8 cellular contexts compared by ENCODE assay signal in the genomic region with DNA sequence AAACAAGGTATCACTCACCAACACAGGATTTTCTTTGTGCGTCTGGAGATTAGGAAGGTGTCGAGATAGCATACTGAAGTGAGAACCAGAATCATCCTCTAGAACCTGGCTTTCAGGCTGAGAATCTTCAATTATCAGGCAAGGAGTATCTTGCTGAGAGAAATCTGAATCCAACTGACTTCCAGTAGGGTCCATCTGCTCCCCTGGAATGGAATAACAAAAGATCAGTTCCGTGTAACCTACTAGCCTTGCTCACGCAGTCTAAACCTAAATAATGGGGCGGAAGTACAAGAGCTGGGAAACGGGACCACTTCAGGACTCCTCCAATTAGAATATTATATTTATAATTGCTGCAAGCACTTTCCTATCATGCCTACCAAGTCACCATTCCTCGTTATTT. TPM values are rescaled to one million over a fixed set of nuclear protein-coding genes. Genes with fewer than 3 reads are reported as not detected.
DNase-seq lines count a peak whose midpoint lies in the region; ATAC-seq, FAIRE-seq and TF ChIP-seq lines count a peak whose summit lies in the region.

No MANE protein-coding gene starts in this region.

- no peak for ATAC-seq in activated T-cell treated with anti-CD3 and anti-CD28 coated beads, Interleukin-2, amount 50 U/mL, for 72 hours (replicated peaks in 1 of 2)

- FAIRE-seq in RCC 7860 (lab: Jason Lieb, UNC) = no peak

- H3K36me3 ChIP-seq in adipocyte (ENCODE audit: control insufficient read depth, insufficient read depth, low read length, severe bottlenecking) = peaks cover 30% of the 10 kb centered on the region
- peaks cover 0 to 3% (median 3%) of the 10 kb centered on the region in 4 donors for H3K36me3 ChIP-seq in liver (ENCODE audit: control insufficient read depth in 4 of 4, insufficient read depth in 3 of 4, low read depth in 1 of 4, low read length in 3 of 4)
- peaks cover 0 to 36% (median 0%) of the 10 kb centered on the region in 3 donors for H3K36me3 ChIP-seq in tibial nerve

- peaks cover 27% of the 10 kb centered on the region for H3K4me1 Mint-ChIP-seq in activated T-cell treated with anti-CD3 and anti-CD28 coated beads, Interleukin-2, amount 50 U/mL, for 72 hours (ENCODE audit: low read depth)

- no peak for DNase-seq in activated T-cell treated with anti-CD3 and anti-CD28 coated beads, Interleukin-2, amount 50 U/mL, for 72 hours
- DNase-seq in activated T-cell treated with anti-CD3 and anti-CD28 coated beads, Interleukin-2, amount 50 U/mL, for 48 hours = no peak
- DNase-seq in adipocyte (ENCODE audit: low read depth) (peak; percentile 56), tibial nerve (ENCODE audit: low spot score in 2 of 2) (no peak), NCI-H510A (lab: John Stamatoyannopoulos, UW) (no peak), RCC 7860 (ENCODE audit: low spot score) (no peak), occipital lobe (lab: John Stamatoyannopoulos, UW) (no peak)

- H3K9me3 Mint-ChIP-seq in activated T-cell treated with anti-CD3 and anti-CD28 coated beads, Interleukin-2, amount 50 U/mL, for 72 hours = no peaks in the 10 kb centered on the region

- peak overlapping the region; percentile 87 to 90 for H3K4me3 Mint-ChIP-seq in activated T-cell treated with anti-CD3 and anti-CD28 coated beads, Interleukin-2, amount 50 U/mL, for 72 hours

- H3K9me3 ChIP-seq in adipocyte (ENCODE audit: control insufficient read depth, low read length) (no peaks in the 10 kb centered on the region), liver (ENCODE audit: control insufficient read depth in 4 of 4, low read length in 3 of 4) (no peaks in the 10 kb centered on the region), tibial nerve (no peaks in the 10 kb centered on the region)

- 22% methylated on average over 7 of the region's 7 CpGs for whole genome bisulfite sequencing in liver
- 9 to 16% methylated on average over 7 of the region's 7 CpGs for WGBS in tibial nerve, 2 donors

- H3K4me3 ChIP-seq in adipocyte (ENCODE audit: low read length) = peak overlapping the region; percentile 96
- peak overlapping the region; percentile 78 to 99 (median 96) for H3K4me3 ChIP-seq in liver (ENCODE audit: low read depth in 1 of 3, low read length in 3 of 3)
- peak overlapping the region; percentile 70 to 80 (median 74) for H3K4me3 ChIP-seq in tibial nerve

- no peak for TF ChIP-seq RAD21 in liver (IDR thresholded peaks at IDR 0.05)

- TF ChIP-seq CTCF in liver (IDR thresholded peaks at IDR 0.05; ENCODE audit: low read depth, low read length, missing input control) (no peak), tibial nerve (IDR thresholded peaks at IDR 0.05) (no peak)

- no peak for TF ChIP-seq POLR2A in tibial nerve (IDR thresholded peaks at IDR 0.05)

- H3K4me1 ChIP-seq in adipocyte (ENCODE audit: control insufficient read depth, insufficient read depth, low read length) = peaks cover 28% of the 10 kb centered on the region
- H3K4me1 ChIP-seq in liver (ENCODE audit: control insufficient read depth in 4 of 4, insufficient read depth in 4 of 4, low read length in 3 of 4) = peaks cover 0 to 9% (median 4%) of the 10 kb centered on the region in 4 donors
- peaks cover 0 to 37% (median 2%) of the 10 kb centered on the region in 4 donors for H3K4me1 ChIP-seq in tibial nerve

- TF ChIP-seq EP300 in tibial nerve (IDR thresholded peaks at IDR 0.05) = no peak

- H3K27me3 ChIP-seq in adipocyte (replicated peaks; ENCODE audit: control insufficient read depth, insufficient read depth, low read length) (no peaks in the 10 kb centered on the region), liver (ENCODE audit: control insufficient read depth in 4 of 4, insufficient read depth in 4 of 4, low read length in 3 of 4) (no peaks in the 10 kb centered on the region), tibial nerve (no peaks in the 10 kb centered on the region)

- H3K36me3 Mint-ChIP-seq in activated T-cell treated with anti-CD3 and anti-CD28 coated beads, Interleukin-2, amount 50 U/mL, for 72 hours (ENCODE audit: insufficient read depth in 2 of 2) = peaks cover 3 to 5% of the 10 kb centered on the region in 2 donors

- H3K27ac ChIP-seq in liver (ENCODE audit: low read depth in 1 of 2, low read length in 2 of 2) (peak overlapping the region in 1 of 2 donors; percentile 73), tibial nerve (peak overlapping the region; percentile 80 to 91 (median 86))

- no peaks in the 10 kb centered on the region for H3K27me3 Mint-ChIP-seq in activated T-cell treated with anti-CD3 and anti-CD28 coated beads, Interleukin-2, amount 50 U/mL, for 72 hours (ENCODE audit: low read depth)

- H3K9ac ChIP-seq in adipocyte (ENCODE audit: low read length) = peak overlapping the region; percentile 86
- H3K9ac ChIP-seq in liver (ENCODE audit: low read depth in 1 of 2, low read length in 2 of 2) = peak overlapping the region in 1 of 2 donors; percentile 60

- H3K27ac Mint-ChIP-seq in activated T-cell treated with anti-CD3 and anti-CD28 coated beads, Interleukin-2, amount 50 U/mL, for 72 hours = peak overlapping the region; percentile 89

TF ChIP-seq in liver, 16 proteins besides CTCF, POLR2A, EP300 and RAD21:
- TF ChIP-seq HNF4A (conservative IDR thresholded peaks at IDR 0.05) = no peak
- no peak for TF ChIP-seq JUND (IDR thresholded peaks at IDR 0.05)
- TF ChIP-seq, protein P1, sequence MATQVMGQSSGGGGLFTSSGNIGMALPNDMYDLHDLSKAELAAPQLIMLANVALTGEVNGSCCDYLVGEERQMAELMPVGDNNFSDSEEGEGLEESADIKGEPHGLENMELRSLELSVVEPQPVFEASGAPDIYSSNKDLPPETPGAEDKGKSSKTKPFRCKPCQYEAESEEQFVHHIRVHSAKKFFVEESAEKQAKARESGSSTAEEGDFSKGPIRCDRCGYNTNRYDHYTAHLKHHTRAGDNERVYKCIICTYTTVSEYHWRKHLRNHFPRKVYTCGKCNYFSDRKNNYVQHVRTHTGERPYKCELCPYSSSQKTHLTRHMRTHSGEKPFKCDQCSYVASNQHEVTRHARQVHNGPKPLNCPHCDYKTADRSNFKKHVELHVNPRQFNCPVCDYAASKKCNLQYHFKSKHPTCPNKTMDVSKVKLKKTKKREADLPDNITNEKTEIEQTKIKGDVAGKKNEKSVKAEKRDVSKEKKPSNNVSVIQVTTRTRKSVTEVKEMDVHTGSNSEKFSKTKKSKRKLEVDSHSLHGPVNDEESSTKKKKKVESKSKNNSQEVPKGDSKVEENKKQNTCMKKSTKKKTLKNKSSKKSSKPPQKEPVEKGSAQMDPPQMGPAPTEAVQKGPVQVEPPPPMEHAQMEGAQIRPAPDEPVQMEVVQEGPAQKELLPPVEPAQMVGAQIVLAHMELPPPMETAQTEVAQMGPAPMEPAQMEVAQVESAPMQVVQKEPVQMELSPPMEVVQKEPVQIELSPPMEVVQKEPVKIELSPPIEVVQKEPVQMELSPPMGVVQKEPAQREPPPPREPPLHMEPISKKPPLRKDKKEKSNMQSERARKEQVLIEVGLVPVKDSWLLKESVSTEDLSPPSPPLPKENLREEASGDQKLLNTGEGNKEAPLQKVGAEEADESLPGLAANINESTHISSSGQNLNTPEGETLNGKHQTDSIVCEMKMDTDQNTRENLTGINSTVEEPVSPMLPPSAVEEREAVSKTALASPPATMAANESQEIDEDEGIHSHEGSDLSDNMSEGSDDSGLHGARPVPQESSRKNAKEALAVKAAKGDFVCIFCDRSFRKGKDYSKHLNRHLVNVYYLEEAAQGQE (IDR thresholded peaks at IDR 0.05) = no peak
- TF ChIP-seq HNF4G (IDR thresholded peaks at IDR 0.05) = no peak
- TF ChIP-seq FOXA2 (IDR thresholded peaks at IDR 0.05) = no peak
- TF ChIP-seq, protein P2, sequence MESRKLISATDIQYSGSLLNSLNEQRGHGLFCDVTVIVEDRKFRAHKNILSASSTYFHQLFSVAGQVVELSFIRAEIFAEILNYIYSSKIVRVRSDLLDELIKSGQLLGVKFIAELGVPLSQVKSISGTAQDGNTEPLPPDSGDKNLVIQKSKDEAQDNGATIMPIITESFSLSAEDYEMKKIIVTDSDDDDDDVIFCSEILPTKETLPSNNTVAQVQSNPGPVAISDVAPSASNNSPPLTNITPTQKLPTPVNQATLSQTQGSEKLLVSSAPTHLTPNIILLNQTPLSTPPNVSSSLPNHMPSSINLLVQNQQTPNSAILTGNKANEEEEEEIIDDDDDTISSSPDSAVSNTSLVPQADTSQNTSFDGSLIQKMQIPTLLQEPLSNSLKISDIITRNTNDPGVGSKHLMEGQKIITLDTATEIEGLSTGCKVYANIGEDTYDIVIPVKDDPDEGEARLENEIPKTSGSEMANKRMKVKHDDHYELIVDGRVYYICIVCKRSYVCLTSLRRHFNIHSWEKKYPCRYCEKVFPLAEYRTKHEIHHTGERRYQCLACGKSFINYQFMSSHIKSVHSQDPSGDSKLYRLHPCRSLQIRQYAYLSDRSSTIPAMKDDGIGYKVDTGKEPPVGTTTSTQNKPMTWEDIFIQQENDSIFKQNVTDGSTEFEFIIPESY (IDR thresholded peaks at IDR 0.05) = no peak
- TF ChIP-seq GABPA (IDR thresholded peaks at IDR 0.05 in 1 of 2, conservative IDR thresholded peaks at IDR 0.05 in 1 of 2) = no peak
- TF ChIP-seq, protein P3, sequence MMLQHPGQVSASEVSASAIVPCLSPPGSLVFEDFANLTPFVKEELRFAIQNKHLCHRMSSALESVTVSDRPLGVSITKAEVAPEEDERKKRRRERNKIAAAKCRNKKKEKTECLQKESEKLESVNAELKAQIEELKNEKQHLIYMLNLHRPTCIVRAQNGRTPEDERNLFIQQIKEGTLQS (IDR thresholded peaks at IDR 0.05) = no peak
- no peak for TF ChIP-seq EGR1 (IDR thresholded peaks at IDR 0.05; ENCODE audit: low read depth in 2 of 2)
- no peak for TF ChIP-seq SP1 (IDR thresholded peaks at IDR 0.05)
- no peak for TF ChIP-seq FOXA1 (IDR thresholded peaks at IDR 0.05)
- TF ChIP-seq, protein P4, sequence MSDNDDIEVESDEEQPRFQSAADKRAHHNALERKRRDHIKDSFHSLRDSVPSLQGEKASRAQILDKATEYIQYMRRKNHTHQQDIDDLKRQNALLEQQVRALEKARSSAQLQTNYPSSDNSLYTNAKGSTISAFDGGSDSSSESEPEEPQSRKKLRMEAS (IDR thresholded peaks at IDR 0.05) = no peak
- TF ChIP-seq YY1 (IDR thresholded peaks at IDR 0.05) = no peak
- no peak for TF ChIP-seq NR2F2 (IDR thresholded peaks at IDR 0.05)
- TF ChIP-seq RXRA (IDR thresholded peaks at IDR 0.05) = no peak
- no peak for TF ChIP-seq TAF1 (conservative IDR thresholded peaks at IDR 0.05)

RNA-seq across cellular contexts. Expression of a gene that starts 0.7 kb away (rescaled TPM):
- total RNA-seq in activated T-cell treated with anti-CD3 and anti-CD28 coated beads, Interleukin-2, amount 50 U/mL, for 72 hours = 10 to 100 TPM; 33.2 to 35.0 TPM
- total RNA-seq in liver (10 to 100 TPM; 11.3 to 12.0 TPM), tibial nerve (10 to 100 TPM; 37.6 to 47.4 (median 42.4) TPM), occipital lobe (142 TPM)
- 1 to 10 TPM; 2.7 to 3.2 TPM for polyA plus RNA-seq in liver

RNA-seq across cellular contexts. Expression of a gene that starts 25.1 kb away (rescaled TPM):
- 1 to 10 TPM in 1 of 2 donors, under 1 TPM in 1; 0.82 to 1.8 TPM for total RNA-seq in activated T-cell treated with anti-CD3 and anti-CD28 coated beads, Interleukin-2, amount 50 U/mL, for 72 hours
- total RNA-seq in liver (under 1 TPM; 0.42 to 0.89 TPM), tibial nerve (10 to 100 TPM; 17.4 to 23.7 (median 21.3) TPM), occipital lobe (35.7 TPM)
- polyA plus RNA-seq in liver = under 1 TPM; 0.11 to 0.15 TPM

Comparison
In these comparisons a context has a peak if more than half of its experiments do, and no peak if none do; other contexts are left out.
1. RNA of a gene that starts 25.1 kb away (total RNA-seq): 35.7 TPM in occipital lobe (single experiment) and 17.4 to 23.7 TPM in tibial nerve; 0.82 to 1.8 TPM in activated T-cell treated with anti-CD3 and anti-CD28 coated beads, Interleukin-2, amount 50 U/mL, for 72 hours and 0.42 to 0.89 TPM in liver; every median in the first group is over 4 times any median in the second.
2. Peak in every context shown above with its lines, with median percentiles within 50 percentile points of each other: H3K4me3 ChIP-seq.